In genomic region chr12:51631591-51631990, GRCh38 we compare ENCODE assay signal across 13 cellular contexts. TPM values are rescaled to one million over a fixed set of nuclear protein-coding genes. Genes with fewer than 3 reads are reported as not detected.
DNase-seq lines count a peak whose midpoint lies in the region; ATAC-seq lines count a peak whose summit lies in the region.
"Had no signal": no experiment of that assay in that cellular context is flagged by ENCODE, and none has a peak within 500 bp of the region (broad histone marks: within the 10 kb centered on the region; RNA-seq: fewer than 3 reads in every experiment).

No MANE protein-coding gene starts in this region.

- H3K27ac ChIP-seq in mesendoderm (ENCODE audit: low read depth, low read length) = no peak overlapping the region
- H3K27ac ChIP-seq: HL-60, vagina had no signal

- H2AK5ac ChIP-seq in mesendoderm (ENCODE audit: low read length) = no peak overlapping the region

- H3K36me3 ChIP-seq in MG63 = no peaks in the 10 kb centered on the region
- no peaks in the 10 kb centered on the region for H3K36me3 ChIP-seq in mesendoderm (ENCODE audit: control insufficient read depth, insufficient read depth, low read length)
- H3K36me3 ChIP-seq: HAP-1, vagina had no signal

- H3K79me1 ChIP-seq in mesendoderm (ENCODE audit: low read length) = peaks cover 3% of the 10 kb centered on the region

- H3K27me3 ChIP-seq in MG63 = no peaks in the 10 kb centered on the region
- H3K27me3 ChIP-seq in mesendoderm (ENCODE audit: insufficient read depth, low read length, poor library complexity) = no peaks in the 10 kb centered on the region
- H3K27me3 ChIP-seq: vagina had no signal

- no peak overlapping the region for H2BK15ac ChIP-seq in mesendoderm (replicated peaks; ENCODE audit: low read depth)

- H4K8ac ChIP-seq in mesendoderm (ENCODE audit: low read depth, low read length) = no peak overlapping the region

- H2BK5ac ChIP-seq in mesendoderm (ENCODE audit: low read length) = no peak overlapping the region

- H3K9ac ChIP-seq in mesendoderm (ENCODE audit: low read length) = no peak overlapping the region

- H3K23ac ChIP-seq in mesendoderm (ENCODE audit: low read length) = no peak overlapping the region

- H3K56ac ChIP-seq in mesendoderm (ENCODE audit: low read length) = no peak overlapping the region

- H3K4me3 ChIP-seq in MG63 = no peak overlapping the region
- no peak overlapping the region for H3K4me3 ChIP-seq in mesendoderm (ENCODE audit: low read length)
- H3K4me3 ChIP-seq: HAP-1, vagina had no signal

- no peak overlapping the region for H3K18ac ChIP-seq in mesendoderm (ENCODE audit: low read length)

- no peak overlapping the region for H4K5ac ChIP-seq in mesendoderm (ENCODE audit: low read length)

- no peaks in the 10 kb centered on the region for H3K4me1 ChIP-seq in mesendoderm (ENCODE audit: control insufficient read depth, low read depth, low read length)
- H3K4me1 ChIP-seq: HAP-1, vagina had no signal

- no peak for ATAC-seq in GM18511 (IDR thresholded peaks at IDR 0.05; ENCODE audit: unreplicated experiment)

- H3K79me2 ChIP-seq in mesendoderm (ENCODE audit: control insufficient read depth, insufficient read depth, low read length) = peaks cover 1% of the 10 kb centered on the region

- H3K4me2 ChIP-seq in mesendoderm (ENCODE audit: low read length) = no peak overlapping the region

- DNase-seq in DMS53 (lab: John Stamatoyannopoulos, UW) (peak; percentile 55), MG63 (peak; percentile 57), dermis blood vessel endothelial cell (peak; percentile 8), mesendoderm (peak; percentile 35), Kasumi-1 (lab: John Stamatoyannopoulos, UW) (no peak), NCI-H1048 (lab: John Stamatoyannopoulos, UW) (no peak)
- DNase-seq in stimulated activated naive CD4-positive, alpha-beta T cell treated with Interleukin-2 at 50 U/mL for 16 hours (lab: John Stamatoyannopoulos, UW) = no peak
- DNase-seq: aorta, DMS79 treated with DMSO at 0.1 percent for 48 hours had no signal

- H3K4ac ChIP-seq in mesendoderm (ENCODE audit: low read depth, low read length) = no peak overlapping the region

- WGBS in mesendoderm (ENCODE audit: extremely low coverage, insufficient coverage, low lambda C conversion rate) = no CpG with 5 or more reads among the region's 1 CpG

- H2BK120ac ChIP-seq in mesendoderm (ENCODE audit: low read depth, low read length) = no peak overlapping the region

- no peaks in the 10 kb centered on the region for H3K9me3 ChIP-seq in MG63
- H3K9me3 ChIP-seq: HAP-1, vagina had no signal

RNA-seq across cellular contexts. Expression of gene SCN8A, which starts 40.6 kb away (rescaled TPM):
- total RNA-seq in MG63 (2014; rRNA removed; shearing (Covaris generic); ENCODE audit: low replicate concordance) = 1.4 and 10.0 TPM in 2 replicates
- 0.42 and 1.5 TPM in 2 replicates for total RNA-seq in dermis blood vessel endothelial cell
- 1.4 TPM for polyA plus RNA-seq in mesendoderm (2013, experiment 1 of 2)
- polyA plus RNA-seq in mesendoderm (2013, experiment 2 of 2) = 1.5 TPM

Comparison
In these comparisons a context has a peak if more than half of its experiments do, and no peak if none do; other contexts are left out.
1. DNase-seq: peak in DMS53 (single experiment), MG63 (single experiment), dermis blood vessel endothelial cell (single experiment) and mesendoderm (single experiment); none in Kasumi-1 (0 of 2), NCI-H1048 (single experiment) and stimulated activated naive CD4-positive, alpha-beta T cell treated with Interleukin-2 at 50 U/mL for 16 hours (single experiment).